1 cellular context compared by ENCODE assay signal in the genomic region with DNA sequence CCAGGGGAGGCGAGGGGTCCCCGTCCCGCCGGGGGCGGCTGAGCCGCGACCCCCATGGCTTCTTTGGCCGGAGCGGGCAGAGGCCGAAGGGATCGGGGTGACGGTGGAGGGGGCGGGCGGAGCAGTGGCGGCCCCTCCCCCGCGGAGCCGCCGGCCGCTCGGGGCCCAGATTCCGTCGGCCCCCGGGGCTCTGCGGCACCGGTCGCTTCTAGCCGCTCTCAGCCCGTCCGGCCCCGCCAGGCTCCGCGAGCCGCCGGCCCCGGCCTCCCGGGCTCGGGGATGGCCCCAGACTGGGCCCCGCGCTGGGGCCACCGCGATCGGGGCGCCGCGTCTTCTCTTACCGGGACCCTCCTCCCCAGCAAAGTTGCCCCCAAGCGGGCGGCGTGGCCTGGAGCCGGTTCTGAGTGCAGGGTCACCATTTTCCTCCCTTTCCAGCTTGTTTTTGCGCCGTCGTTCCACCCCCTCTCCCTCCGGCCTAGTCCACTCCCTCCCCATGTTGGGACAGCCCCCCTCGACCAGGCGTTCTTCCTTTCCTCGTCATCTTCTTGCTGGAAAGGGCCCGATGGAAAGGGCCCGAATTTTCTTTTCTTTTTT.
A peak's percentile ranks its signal among the peaks of the same experiment; 100 is the strongest.
TF ChIP-seq lines count a peak whose summit lies in the region.

No MANE protein-coding gene starts in this region.

TF ChIP-seq in HepG2, 621 proteins besides CTCF, POLR2A, EP300 and RAD21 (continued from another document and continues in another):
- TF ChIP-seq HOXD1 (CRISPR knock-in tag; IDR thresholded peaks at IDR 0.05) (0 out of 2 replicates have a peak, but pooled peaks have one; percentile 23), AGO2 (optimal IDR thresholded peaks at IDR 0.05; ENCODE audit: low read depth, low read length) (peak; percentile 89), ZNF713 (CRISPR knock-in tag; IDR thresholded peaks at IDR 0.05) (no peak), ZFP82 (CRISPR knock-in tag; IDR thresholded peaks at IDR 0.05; ENCODE audit: borderline replicate concordance) (0 out of 2 replicates have a peak, but pooled peaks have one; percentile 15), HOXA3 (CRISPR knock-in tag; IDR thresholded peaks at IDR 0.05) (peak; percentile 48; the same call in 1 of the 2 replicates), RBFOX2 (IDR thresholded peaks at IDR 0.05; ENCODE audit: low read depth, low read length) (peak; percentile 83), ZNF121 (CRISPR knock-in tag; IDR thresholded peaks at IDR 0.05) (peak; percentile 13; the same call in 1 of the 2 replicates), STAT5B (CRISPR knock-in tag; IDR thresholded peaks at IDR 0.05) (no peak), SAP130 (CRISPR knock-in tag; IDR thresholded peaks at IDR 0.05; ENCODE audit: low read depth) (peak; percentile 18; the same call in 1 of the 2 replicates), ZBTB7B (CRISPR knock-in tag; IDR thresholded peaks at IDR 0.05) (peak; percentile 73; the same call in 1 of the 2 replicates), ZNF205 (CRISPR knock-in tag; IDR thresholded peaks at IDR 0.05) (no peak), PHF21A (CRISPR knock-in tag; IDR thresholded peaks at IDR 0.05) (no peak; the same call in 1 of the 2 replicates), YEATS2 (CRISPR knock-in tag; IDR thresholded peaks at IDR 0.05; ENCODE audit: borderline replicate concordance) (no peak), HCFC1 (IDR thresholded peaks at IDR 0.05; ENCODE audit: low read depth, low read length) (no peak), NONO (IDR thresholded peaks at IDR 0.05) (no peak), NONO (CRISPR knock-in tag; conservative IDR thresholded peaks at IDR 0.05) (no peak), KLF15 (CRISPR knock-in tag; IDR thresholded peaks at IDR 0.05; ENCODE audit: borderline replicate concordance) (no peak), ZNF333 (CRISPR knock-in tag; IDR thresholded peaks at IDR 0.05; ENCODE audit: borderline replicate concordance) (peak; percentile 35; the same call in 1 of the 2 replicates), PCBP1 (IDR thresholded peaks at IDR 0.05; ENCODE audit: borderline replicate concordance, low read depth, low read length) (peak; percentile 56; the same call in 1 of the 2 replicates), ZNF33B (CRISPR knock-in tag; IDR thresholded peaks at IDR 0.05) (peak; percentile 35; the same call in 1 of the 2 replicates), NR1H2 (CRISPR knock-in tag; IDR thresholded peaks at IDR 0.05; ENCODE audit: borderline replicate concordance, low read depth) (no peak)
- TF ChIP-seq, protein P1, sequence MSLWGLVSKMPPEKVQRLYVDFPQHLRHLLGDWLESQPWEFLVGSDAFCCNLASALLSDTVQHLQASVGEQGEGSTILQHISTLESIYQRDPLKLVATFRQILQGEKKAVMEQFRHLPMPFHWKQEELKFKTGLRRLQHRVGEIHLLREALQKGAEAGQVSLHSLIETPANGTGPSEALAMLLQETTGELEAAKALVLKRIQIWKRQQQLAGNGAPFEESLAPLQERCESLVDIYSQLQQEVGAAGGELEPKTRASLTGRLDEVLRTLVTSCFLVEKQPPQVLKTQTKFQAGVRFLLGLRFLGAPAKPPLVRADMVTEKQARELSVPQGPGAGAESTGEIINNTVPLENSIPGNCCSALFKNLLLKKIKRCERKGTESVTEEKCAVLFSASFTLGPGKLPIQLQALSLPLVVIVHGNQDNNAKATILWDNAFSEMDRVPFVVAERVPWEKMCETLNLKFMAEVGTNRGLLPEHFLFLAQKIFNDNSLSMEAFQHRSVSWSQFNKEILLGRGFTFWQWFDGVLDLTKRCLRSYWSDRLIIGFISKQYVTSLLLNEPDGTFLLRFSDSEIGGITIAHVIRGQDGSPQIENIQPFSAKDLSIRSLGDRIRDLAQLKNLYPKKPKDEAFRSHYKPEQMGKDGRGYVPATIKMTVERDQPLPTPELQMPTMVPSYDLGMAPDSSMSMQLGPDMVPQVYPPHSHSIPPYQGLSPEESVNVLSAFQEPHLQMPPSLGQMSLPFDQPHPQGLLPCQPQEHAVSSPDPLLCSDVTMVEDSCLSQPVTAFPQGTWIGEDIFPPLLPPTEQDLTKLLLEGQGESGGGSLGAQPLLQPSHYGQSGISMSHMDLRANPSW (CRISPR knock-in tag; IDR thresholded peaks at IDR 0.05; ENCODE audit: borderline replicate concordance) = no peak
- TF ChIP-seq, protein P2, sequence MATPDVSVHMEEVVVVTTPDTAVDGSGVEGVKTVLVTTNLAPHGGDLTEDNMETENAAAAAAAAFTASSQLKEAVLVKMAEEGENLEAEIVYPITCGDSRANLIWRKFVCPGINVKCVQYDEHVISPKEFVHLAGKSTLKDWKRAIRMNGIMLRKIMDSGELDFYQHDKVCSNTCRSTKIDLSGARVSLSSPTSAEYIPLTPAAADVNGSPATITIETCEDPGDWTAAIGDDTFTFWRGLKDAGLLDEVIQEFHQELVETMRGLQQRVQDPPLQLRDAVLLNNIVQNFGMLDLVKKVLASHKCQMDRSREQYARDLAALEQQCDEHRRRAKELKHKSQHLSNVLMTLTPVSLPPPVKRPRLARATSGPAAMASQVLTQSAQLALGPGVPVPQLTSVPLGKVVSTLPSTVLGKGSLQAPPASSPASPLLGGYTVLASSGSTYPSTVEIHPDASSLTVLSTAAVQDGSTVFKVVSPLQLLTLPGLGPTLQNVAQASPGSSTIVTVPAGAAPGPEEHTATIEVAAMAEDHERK (CRISPR knock-in tag; IDR thresholded peaks at IDR 0.05; ENCODE audit: low read depth) = no peak
- TF ChIP-seq, protein P3, sequence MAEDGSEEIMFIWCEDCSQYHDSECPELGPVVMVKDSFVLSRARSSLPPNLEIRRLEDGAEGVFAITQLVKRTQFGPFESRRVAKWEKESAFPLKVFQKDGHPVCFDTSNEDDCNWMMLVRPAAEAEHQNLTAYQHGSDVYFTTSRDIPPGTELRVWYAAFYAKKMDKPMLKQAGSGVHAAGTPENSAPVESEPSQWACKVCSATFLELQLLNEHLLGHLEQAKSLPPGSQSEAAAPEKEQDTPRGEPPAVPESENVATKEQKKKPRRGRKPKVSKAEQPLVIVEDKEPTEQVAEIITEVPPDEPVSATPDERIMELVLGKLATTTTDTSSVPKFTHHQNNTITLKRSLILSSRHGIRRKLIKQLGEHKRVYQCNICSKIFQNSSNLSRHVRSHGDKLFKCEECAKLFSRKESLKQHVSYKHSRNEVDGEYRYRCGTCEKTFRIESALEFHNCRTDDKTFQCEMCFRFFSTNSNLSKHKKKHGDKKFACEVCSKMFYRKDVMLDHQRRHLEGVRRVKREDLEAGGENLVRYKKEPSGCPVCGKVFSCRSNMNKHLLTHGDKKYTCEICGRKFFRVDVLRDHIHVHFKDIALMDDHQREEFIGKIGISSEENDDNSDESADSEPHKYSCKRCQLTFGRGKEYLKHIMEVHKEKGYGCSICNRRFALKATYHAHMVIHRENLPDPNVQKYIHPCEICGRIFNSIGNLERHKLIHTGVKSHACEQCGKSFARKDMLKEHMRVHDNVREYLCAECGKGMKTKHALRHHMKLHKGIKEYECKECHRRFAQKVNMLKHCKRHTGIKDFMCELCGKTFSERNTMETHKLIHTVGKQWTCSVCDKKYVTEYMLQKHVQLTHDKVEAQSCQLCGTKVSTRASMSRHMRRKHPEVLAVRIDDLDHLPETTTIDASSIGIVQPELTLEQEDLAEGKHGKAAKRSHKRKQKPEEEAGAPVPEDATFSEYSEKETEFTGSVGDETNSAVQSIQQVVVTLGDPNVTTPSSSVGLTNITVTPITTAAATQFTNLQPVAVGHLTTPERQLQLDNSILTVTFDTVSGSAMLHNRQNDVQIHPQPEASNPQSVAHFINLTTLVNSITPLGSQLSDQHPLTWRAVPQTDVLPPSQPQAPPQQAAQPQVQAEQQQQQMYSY (CRISPR knock-in tag; IDR thresholded peaks at IDR 0.05) = 0 out of 2 replicates have a peak, but pooled peaks have one; percentile 30
- TF ChIP-seq, protein P4, sequence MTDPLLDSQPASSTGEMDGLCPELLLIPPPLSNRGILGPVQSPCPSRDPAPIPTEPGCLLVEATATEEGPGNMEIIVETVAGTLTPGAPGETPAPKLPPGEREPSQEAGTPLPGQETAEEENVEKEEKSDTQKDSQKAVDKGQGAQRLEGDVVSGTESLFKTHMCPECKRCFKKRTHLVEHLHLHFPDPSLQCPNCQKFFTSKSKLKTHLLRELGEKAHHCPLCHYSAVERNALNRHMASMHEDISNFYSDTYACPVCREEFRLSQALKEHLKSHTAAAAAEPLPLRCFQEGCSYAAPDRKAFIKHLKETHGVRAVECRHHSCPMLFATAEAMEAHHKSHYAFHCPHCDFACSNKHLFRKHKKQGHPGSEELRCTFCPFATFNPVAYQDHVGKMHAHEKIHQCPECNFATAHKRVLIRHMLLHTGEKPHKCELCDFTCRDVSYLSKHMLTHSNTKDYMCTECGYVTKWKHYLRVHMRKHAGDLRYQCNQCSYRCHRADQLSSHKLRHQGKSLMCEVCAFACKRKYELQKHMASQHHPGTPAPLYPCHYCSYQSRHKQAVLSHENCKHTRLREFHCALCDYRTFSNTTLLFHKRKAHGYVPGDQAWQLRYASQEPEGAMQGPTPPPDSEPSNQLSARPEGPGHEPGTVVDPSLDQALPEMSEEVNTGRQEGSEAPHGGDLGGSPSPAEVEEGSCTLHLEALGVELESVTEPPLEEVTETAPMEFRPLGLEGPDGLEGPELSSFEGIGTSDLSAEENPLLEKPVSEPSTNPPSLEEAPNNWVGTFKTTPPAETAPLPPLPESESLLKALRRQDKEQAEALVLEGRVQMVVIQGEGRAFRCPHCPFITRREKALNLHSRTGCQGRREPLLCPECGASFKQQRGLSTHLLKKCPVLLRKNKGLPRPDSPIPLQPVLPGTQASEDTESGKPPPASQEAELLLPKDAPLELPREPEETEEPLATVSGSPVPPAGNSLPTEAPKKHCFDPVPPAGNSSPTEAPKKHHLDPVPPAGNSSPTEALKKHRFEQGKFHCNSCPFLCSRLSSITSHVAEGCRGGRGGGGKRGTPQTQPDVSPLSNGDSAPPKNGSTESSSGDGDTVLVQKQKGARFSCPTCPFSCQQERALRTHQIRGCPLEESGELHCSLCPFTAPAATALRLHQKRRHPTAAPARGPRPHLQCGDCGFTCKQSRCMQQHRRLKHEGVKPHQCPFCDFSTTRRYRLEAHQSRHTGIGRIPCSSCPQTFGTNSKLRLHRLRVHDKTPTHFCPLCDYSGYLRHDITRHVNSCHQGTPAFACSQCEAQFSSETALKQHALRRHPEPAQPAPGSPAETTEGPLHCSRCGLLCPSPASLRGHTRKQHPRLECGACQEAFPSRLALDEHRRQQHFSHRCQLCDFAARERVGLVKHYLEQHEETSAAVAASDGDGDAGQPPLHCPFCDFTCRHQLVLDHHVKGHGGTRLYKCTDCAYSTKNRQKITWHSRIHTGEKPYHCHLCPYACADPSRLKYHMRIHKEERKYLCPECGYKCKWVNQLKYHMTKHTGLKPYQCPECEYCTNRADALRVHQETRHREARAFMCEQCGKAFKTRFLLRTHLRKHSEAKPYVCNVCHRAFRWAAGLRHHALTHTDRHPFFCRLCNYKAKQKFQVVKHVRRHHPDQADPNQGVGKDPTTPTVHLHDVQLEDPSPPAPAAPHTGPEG (CRISPR knock-in tag; IDR thresholded peaks at IDR 0.05) = 0 out of 2 replicates have a peak, but pooled peaks have one; percentile 61
- TF ChIP-seq, protein P5, sequence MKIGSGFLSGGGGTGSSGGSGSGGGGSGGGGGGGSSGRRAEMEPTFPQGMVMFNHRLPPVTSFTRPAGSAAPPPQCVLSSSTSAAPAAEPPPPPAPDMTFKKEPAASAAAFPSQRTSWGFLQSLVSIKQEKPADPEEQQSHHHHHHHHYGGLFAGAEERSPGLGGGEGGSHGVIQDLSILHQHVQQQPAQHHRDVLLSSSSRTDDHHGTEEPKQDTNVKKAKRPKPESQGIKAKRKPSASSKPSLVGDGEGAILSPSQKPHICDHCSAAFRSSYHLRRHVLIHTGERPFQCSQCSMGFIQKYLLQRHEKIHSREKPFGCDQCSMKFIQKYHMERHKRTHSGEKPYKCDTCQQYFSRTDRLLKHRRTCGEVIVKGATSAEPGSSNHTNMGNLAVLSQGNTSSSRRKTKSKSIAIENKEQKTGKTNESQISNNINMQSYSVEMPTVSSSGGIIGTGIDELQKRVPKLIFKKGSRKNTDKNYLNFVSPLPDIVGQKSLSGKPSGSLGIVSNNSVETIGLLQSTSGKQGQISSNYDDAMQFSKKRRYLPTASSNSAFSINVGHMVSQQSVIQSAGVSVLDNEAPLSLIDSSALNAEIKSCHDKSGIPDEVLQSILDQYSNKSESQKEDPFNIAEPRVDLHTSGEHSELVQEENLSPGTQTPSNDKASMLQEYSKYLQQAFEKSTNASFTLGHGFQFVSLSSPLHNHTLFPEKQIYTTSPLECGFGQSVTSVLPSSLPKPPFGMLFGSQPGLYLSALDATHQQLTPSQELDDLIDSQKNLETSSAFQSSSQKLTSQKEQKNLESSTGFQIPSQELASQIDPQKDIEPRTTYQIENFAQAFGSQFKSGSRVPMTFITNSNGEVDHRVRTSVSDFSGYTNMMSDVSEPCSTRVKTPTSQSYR (CRISPR knock-in tag; IDR thresholded peaks at IDR 0.05; ENCODE audit: borderline replicate concordance) = 0 out of 2 replicates have a peak, but pooled peaks have one; percentile 7
- TF ChIP-seq, protein P6, sequence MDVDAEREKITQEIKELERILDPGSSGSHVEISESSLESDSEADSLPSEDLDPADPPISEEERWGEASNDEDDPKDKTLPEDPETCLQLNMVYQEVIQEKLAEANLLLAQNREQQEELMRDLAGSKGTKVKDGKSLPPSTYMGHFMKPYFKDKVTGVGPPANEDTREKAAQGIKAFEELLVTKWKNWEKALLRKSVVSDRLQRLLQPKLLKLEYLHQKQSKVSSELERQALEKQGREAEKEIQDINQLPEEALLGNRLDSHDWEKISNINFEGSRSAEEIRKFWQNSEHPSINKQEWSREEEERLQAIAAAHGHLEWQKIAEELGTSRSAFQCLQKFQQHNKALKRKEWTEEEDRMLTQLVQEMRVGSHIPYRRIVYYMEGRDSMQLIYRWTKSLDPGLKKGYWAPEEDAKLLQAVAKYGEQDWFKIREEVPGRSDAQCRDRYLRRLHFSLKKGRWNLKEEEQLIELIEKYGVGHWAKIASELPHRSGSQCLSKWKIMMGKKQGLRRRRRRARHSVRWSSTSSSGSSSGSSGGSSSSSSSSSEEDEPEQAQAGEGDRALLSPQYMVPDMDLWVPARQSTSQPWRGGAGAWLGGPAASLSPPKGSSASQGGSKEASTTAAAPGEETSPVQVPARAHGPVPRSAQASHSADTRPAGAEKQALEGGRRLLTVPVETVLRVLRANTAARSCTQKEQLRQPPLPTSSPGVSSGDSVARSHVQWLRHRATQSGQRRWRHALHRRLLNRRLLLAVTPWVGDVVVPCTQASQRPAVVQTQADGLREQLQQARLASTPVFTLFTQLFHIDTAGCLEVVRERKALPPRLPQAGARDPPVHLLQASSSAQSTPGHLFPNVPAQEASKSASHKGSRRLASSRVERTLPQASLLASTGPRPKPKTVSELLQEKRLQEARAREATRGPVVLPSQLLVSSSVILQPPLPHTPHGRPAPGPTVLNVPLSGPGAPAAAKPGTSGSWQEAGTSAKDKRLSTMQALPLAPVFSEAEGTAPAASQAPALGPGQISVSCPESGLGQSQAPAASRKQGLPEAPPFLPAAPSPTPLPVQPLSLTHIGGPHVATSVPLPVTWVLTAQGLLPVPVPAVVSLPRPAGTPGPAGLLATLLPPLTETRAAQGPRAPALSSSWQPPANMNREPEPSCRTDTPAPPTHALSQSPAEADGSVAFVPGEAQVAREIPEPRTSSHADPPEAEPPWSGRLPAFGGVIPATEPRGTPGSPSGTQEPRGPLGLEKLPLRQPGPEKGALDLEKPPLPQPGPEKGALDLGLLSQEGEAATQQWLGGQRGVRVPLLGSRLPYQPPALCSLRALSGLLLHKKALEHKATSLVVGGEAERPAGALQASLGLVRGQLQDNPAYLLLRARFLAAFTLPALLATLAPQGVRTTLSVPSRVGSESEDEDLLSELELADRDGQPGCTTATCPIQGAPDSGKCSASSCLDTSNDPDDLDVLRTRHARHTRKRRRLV (CRISPR knock-in tag; IDR thresholded peaks at IDR 0.05) = 0 out of 2 replicates have a peak, but pooled peaks have one; percentile 61
